In the genomic region with DNA sequence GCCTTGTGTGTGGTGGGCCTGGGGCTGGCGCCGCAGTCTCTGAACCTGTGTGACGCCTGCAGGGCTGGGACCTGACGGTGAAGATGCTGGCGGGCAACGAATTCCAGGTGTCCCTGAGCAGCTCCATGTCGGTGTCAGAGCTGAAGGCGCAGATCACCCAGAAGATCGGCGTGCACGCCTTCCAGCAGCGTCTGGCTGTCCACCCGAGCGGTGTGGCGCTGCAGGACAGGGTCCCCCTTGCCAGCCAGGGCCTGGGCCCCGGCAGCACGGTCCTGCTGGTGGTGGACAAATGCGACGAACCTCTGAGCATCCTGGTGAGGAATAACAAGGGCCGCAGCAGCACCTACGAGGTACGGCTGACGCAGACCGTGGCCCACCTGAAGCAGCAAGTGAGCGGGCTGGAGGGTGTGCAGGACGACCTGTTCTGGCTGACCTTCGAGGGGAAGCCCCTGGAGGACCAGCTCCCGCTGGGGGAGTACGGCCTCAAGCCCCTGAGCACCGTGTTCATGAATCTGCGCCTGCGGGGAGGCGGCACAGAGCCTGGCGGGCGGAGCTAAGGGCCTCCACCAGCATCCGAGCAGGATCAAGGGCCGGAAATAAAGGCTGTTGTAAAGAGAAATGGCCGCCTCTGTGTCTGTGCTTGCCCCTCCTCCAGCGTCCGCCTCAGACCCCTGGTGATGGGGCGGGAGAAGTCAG, we compare ENCODE assay signal across 6 cellular contexts. TPM values are rescaled to one million over a fixed set of nuclear protein-coding genes. Genes with fewer than 3 reads are reported as not detected.
A peak's percentile ranks its signal among the peaks of the same experiment; 100 is the strongest.
DNase-seq lines count a peak whose midpoint lies in the region; ATAC-seq and TF ChIP-seq lines count a peak whose summit lies in the region.

No MANE protein-coding gene starts in this region.

- no peak for TF ChIP-seq POLR2A in breast epithelium (IDR thresholded peaks at IDR 0.05)

- peak overlapping the region; percentile 67 for H3K23ac ChIP-seq in neuronal stem cell (ENCODE audit: low read depth, low read length, poor library complexity)

- peak overlapping the region; percentile 88 for H2BK120ac ChIP-seq in neuronal stem cell (ENCODE audit: low read depth, low read length)

- H3K36me3 ChIP-seq in breast epithelium (no peaks in the 10 kb centered on the region), neuronal stem cell (replicated peaks in 1 of 2; ENCODE audit: control insufficient read depth in 2 of 2, insufficient read depth in 2 of 2, low read length in 2 of 2) (no peaks in the 10 kb centered on the region)

- no peaks in the 10 kb centered on the region for H3K9me3 ChIP-seq in breast epithelium
- peaks cover 0 to 5% of the 10 kb centered on the region in 2 donors for H3K9me3 ChIP-seq in neuronal stem cell (replicated peaks in 1 of 2; ENCODE audit: control insufficient read depth in 2 of 2, insufficient read depth in 1 of 2, low read depth in 1 of 2, low read length in 2 of 2)

- peak overlapping the region; percentile 21 for H2BK5ac ChIP-seq in neuronal stem cell (ENCODE audit: low read length)

- H3K27me3 ChIP-seq in breast epithelium, result no peaks in the 10 kb centered on the region
- peaks cover 0 to 5% (median 0%) of the 10 kb centered on the region in 3 experiments for H3K27me3 ChIP-seq in neuronal stem cell (ENCODE audit: control insufficient read depth in 3 of 3, insufficient read depth in 3 of 3, low read depth in 1 of 3, low read length in 3 of 3)

- H3K18ac ChIP-seq in neuronal stem cell (ENCODE audit: low read length), result peak overlapping the region; percentile 95

- H2AK5ac ChIP-seq in neuronal stem cell (ENCODE audit: low read depth, low read length), result peak overlapping the region; percentile 90

- peak overlapping the region; percentile 82 to 92 for H3K27ac ChIP-seq in breast epithelium
- no peak overlapping the region for H3K27ac ChIP-seq in neuronal stem cell (replicated peaks; ENCODE audit: low read length)

- no CpG with 5 or more reads among the region's 41 CpGs for WGBS in neuronal stem cell (ENCODE audit: extremely low coverage in 2 of 2, insufficient read length in 2 of 2, insufficient replicate concordance in 1 of 2), 2 donors

- peaks cover 4% of the 10 kb centered on the region for H3K79me1 ChIP-seq in neuronal stem cell (ENCODE audit: low read depth, low read length)

- peak overlapping the region; percentile 35 for H2BK12ac ChIP-seq in neuronal stem cell (ENCODE audit: low read length)

- peak overlapping the region; percentile 79 for H3K4me2 ChIP-seq in neuronal stem cell (ENCODE audit: insufficient read depth, low read length, poor library complexity, severe bottlenecking)

- H4K8ac ChIP-seq in neuronal stem cell (ENCODE audit: low read depth, low read length), result peak overlapping the region; percentile 72

- peak overlapping the region; percentile 96 for H4K91ac ChIP-seq in neuronal stem cell (ENCODE audit: low read depth, low read length, poor library complexity)

- peak overlapping the region; percentile 85 for H2AFZ ChIP-seq in neuronal stem cell (ENCODE audit: low read length)

- peak overlapping the region; percentile 92 for H2BK15ac ChIP-seq in neuronal stem cell (ENCODE audit: low read length)

- no peak for TF ChIP-seq CTCF in breast epithelium (IDR thresholded peaks at IDR 0.05)

- H3K4me3 ChIP-seq in breast epithelium (peak overlapping the region; percentile 56 to 69 (median 64)), neuronal stem cell (ENCODE audit: low read length in 2 of 2) (peak overlapping the region; percentile 55 to 82)

- peak; percentile 6 for DNase-seq in stimulated activated CD4-positive, alpha-beta T cell treated with anti-CD3 and anti-CD28 coated beads, Interleukin-15, amount 100 ng/mL, for 24 hours
- no peak for DNase-seq in stimulated activated CD4-positive, alpha-beta T cell treated with anti-CD3 and anti-CD28 coated beads, Interleukin-4, amount 100 ng/mL, for 4 hours
- DNase-seq in breast epithelium (ENCODE audit: low spot score in 2 of 2) (no peak), neuronal stem cell (ENCODE audit: low spot score) (no peak)

- intact Hi-C loops in breast epithelium (cut with DNase I; ENCODE audit: low total_unique reads), result no loop called here

- H3K9ac ChIP-seq in neuronal stem cell (ENCODE audit: low read depth, low read length, poor library complexity), result peak overlapping the region; percentile 65

- ATAC-seq in HG03565 (IDR thresholded peaks at IDR 0.05; ENCODE audit: unreplicated experiment) (no peak), HG03095 (IDR thresholded peaks at IDR 0.05; ENCODE audit: unreplicated experiment) (no peak)

- H3K14ac ChIP-seq in neuronal stem cell (ENCODE audit: low read length), result peak overlapping the region; percentile 91

- H3K4me1 ChIP-seq in breast epithelium, result no peaks in the 10 kb centered on the region
- H3K4me1 ChIP-seq in neuronal stem cell (ENCODE audit: control insufficient read depth in 2 of 2, insufficient read depth in 1 of 2, low read depth in 1 of 2, low read length in 2 of 2), result peaks cover 13% of the 10 kb centered on the region in 2 donors

- peak overlapping the region; percentile 32 for H3K4ac ChIP-seq in neuronal stem cell (ENCODE audit: low read length)

RNA-seq across cellular contexts. Expression of a gene that starts 0.8 kb away (rescaled TPM):
- total RNA-seq in breast epithelium, result 10 to 100 TPM; 15.5 to 31.5 (median 18.0) TPM
- 44.0 TPM for polyA plus RNA-seq in neuronal stem cell (2013, experiment 1 of 2)
- polyA plus RNA-seq in neuronal stem cell (2013, experiment 2 of 2), result 44.5 TPM

RNA-seq across cellular contexts. Expression of a gene that starts 5.8 kb away (rescaled TPM):
- total RNA-seq in breast epithelium, result 10 to 100 TPM in 2 of 3 donors, 1 to 10 TPM in 1; 9.1 to 37.0 (median 30.5) TPM
- 79.8 TPM for polyA plus RNA-seq in neuronal stem cell (2013, experiment 1 of 2)
- polyA plus RNA-seq in neuronal stem cell (2013, experiment 2 of 2), result 78.9 TPM

RNA-seq across cellular contexts. Expression of a gene that starts 14.2 kb away (rescaled TPM):
- total RNA-seq in breast epithelium, result 10 to 100 TPM in 2 of 3 donors, 1 to 10 TPM in 1; 8.3 to 36.4 (median 34.2) TPM
- 312 TPM for polyA plus RNA-seq in neuronal stem cell (2013, experiment 1 of 2)
- polyA plus RNA-seq in neuronal stem cell (2013, experiment 2 of 2), result 285 TPM

RNA-seq across cellular contexts. Expression of a gene that starts 32.2 kb away (rescaled TPM):
- 1 to 10 TPM in 1 of 3 donors, under 1 TPM in 1, not detected in 1; 0.33 to 1.9 TPM for total RNA-seq in breast epithelium
- polyA plus RNA-seq in neuronal stem cell (2013, experiment 1 of 2), result not detected
- polyA plus RNA-seq in neuronal stem cell (2013, experiment 2 of 2), result 0.01 TPM

RNA-seq across cellular contexts. Expression of a gene that starts 47.8 kb away (rescaled TPM):
- total RNA-seq in breast epithelium, result 1 to 10 TPM in 2 of 3 donors, under 1 TPM in 1; 0.16 to 2.8 (median 1.6) TPM
- 0.07 TPM for polyA plus RNA-seq in neuronal stem cell (2013, experiment 1 of 2)
- 0.03 TPM for polyA plus RNA-seq in neuronal stem cell (2013, experiment 2 of 2)
